24 cellular contexts compared by ENCODE assay signal in genomic region chr12:19750116-19750644, GRCh38.
"Had no signal": no experiment of that assay in that cellular context is flagged by ENCODE, and none has a peak within 500 bp of the region (broad histone marks: within the 10 kb centered on the region; RNA-seq: fewer than 3 reads in every experiment).

No MANE protein-coding gene starts in this region.

- H3K9me3 ChIP-seq: ovary had no signal

- H3K4me3 Mint-ChIP-seq: activated CD4-positive, alpha-beta memory T cell treated with anti-CD3 and anti-CD28 coated beads for 36 hours; activated CD4-positive, alpha-beta T cell treated with anti-CD3 and anti-CD28 coated beads, Interleukin-2, amount 10 ng/mL, durations not matched to agents 24 days and 14 days; activated naive CD4-positive, alpha-beta T cell treated with anti-CD3 and anti-CD28 coated beads, Interleukin-2, amount 10 ng/mL, durations not matched to agents 7 days and 5 days; activated naive CD8-positive, alpha-beta T cell treated with anti-CD3 and anti-CD28 coated beads, Interleukin-2, amount 10 ng/mL, durations not matched to agents 7 days and 5 days; activated T-cell treated with anti-CD3 and anti-CD28 coated beads, Interleukin-2, amount 50 U/mL, for 24 hours; mesothelial cell of epicardium; naive B cell had no signal

- H3K27me3 Mint-ChIP-seq: activated CD4-positive, alpha-beta memory T cell treated with anti-CD3 and anti-CD28 coated beads for 36 hours; activated naive CD4-positive, alpha-beta T cell treated with anti-CD3 and anti-CD28 coated beads, Interleukin-2, amount 10 ng/mL, durations not matched to agents 7 days and 5 days; activated naive CD8-positive, alpha-beta T cell treated with anti-CD3 and anti-CD28 coated beads, Interleukin-2, amount 10 ng/mL, durations not matched to agents 7 days and 5 days; activated T-cell treated with anti-CD3 and anti-CD28 coated beads, Interleukin-2, amount 50 U/mL, for 24 hours; naive B cell; progenitor cell of endocrine pancreas had no signal

- H3K4me1 Mint-ChIP-seq: activated CD4-positive, alpha-beta T cell treated with anti-CD3 and anti-CD28 coated beads, Interleukin-2, amount 10 ng/mL, durations not matched to agents 24 days and 14 days; activated naive CD4-positive, alpha-beta T cell treated with anti-CD3 and anti-CD28 coated beads, Interleukin-2, amount 10 ng/mL, durations not matched to agents 7 days and 5 days; activated naive CD8-positive, alpha-beta T cell treated with anti-CD3 and anti-CD28 coated beads, Interleukin-2, amount 10 ng/mL, durations not matched to agents 7 days and 5 days; naive B cell had no signal

- H3K4me1 ChIP-seq: tibial nerve had no signal

- ATAC-seq: left cardiac atrium had no signal

- H3K27ac ChIP-seq: epithelial cell of prostate, ovary, tibial nerve had no signal

- H3K36me3 Mint-ChIP-seq: activated CD4-positive, alpha-beta memory T cell treated with anti-CD3 and anti-CD28 coated beads for 36 hours; activated naive CD4-positive, alpha-beta T cell treated with anti-CD3 and anti-CD28 coated beads, Interleukin-2, amount 10 ng/mL, durations not matched to agents 7 days and 5 days; activated naive CD8-positive, alpha-beta T cell treated with anti-CD3 and anti-CD28 coated beads, Interleukin-2, amount 10 ng/mL, durations not matched to agents 7 days and 5 days; naive B cell had no signal

- H3K36me3 ChIP-seq: ovary, tibial nerve had no signal

- H3K27me3 ChIP-seq: ovary, tibial nerve had no signal

- DNase-seq: activated CD4-positive, alpha-beta memory T cell treated with anti-CD3 and anti-CD28 coated beads for 36 hours; activated CD4-positive, alpha-beta T cell treated with anti-CD3 and anti-CD28 coated beads, Interleukin-2, amount 10 ng/mL, durations not matched to agents 24 days and 14 days; activated CD4-positive, CD25-positive, alpha-beta regulatory T cell treated with anti-CD3 and anti-CD28 coated beads, Interleukin-2, amount 50 U/mL, for 72 hours; activated CD8-positive, alpha-beta memory T cell treated with anti-CD3 and anti-CD28 coated beads, Interleukin-2, amount 50 U/mL, for 48 hours; activated gamma-delta T cell; activated naive CD4-positive, alpha-beta T cell treated with anti-CD3 and anti-CD28 coated beads, Interleukin-2, amount 10 ng/mL, durations not matched to agents 7 days and 5 days; activated naive CD8-positive, alpha-beta T cell treated with anti-CD3 and anti-CD28 coated beads, Interleukin-2, amount 10 ng/mL, durations not matched to agents 7 days and 5 days; activated T-cell treated with anti-CD3 and anti-CD28 coated beads, Interleukin-2, amount 50 U/mL, for 24 hours; amniotic stem cell; dermis blood vessel endothelial cell; effector CD4-positive, alpha-beta T cell; islet precursor cell; left cardiac atrium; mammary epithelial cell; naive B cell; ovary; retina; stimulated activated CD4-positive, alpha-beta T cell treated with anti-CD3 and anti-CD28 coated beads, Interleukin-15, amount 100 ng/mL, for 24 hours; stimulated activated CD4-positive, alpha-beta T cell treated with anti-CD3 and anti-CD28 coated beads, Interleukin-2, amount 100 ng/mL, for 24 hours; stimulated activated naive CD4-positive, alpha-beta T cell treated with Interleukin-2 at 50 U/mL for 16 hours had no signal

- H3K27ac Mint-ChIP-seq: activated CD4-positive, alpha-beta memory T cell treated with anti-CD3 and anti-CD28 coated beads for 36 hours; activated CD4-positive, alpha-beta T cell treated with anti-CD3 and anti-CD28 coated beads, Interleukin-2, amount 10 ng/mL, durations not matched to agents 24 days and 14 days; activated naive CD4-positive, alpha-beta T cell treated with anti-CD3 and anti-CD28 coated beads, Interleukin-2, amount 10 ng/mL, durations not matched to agents 7 days and 5 days; activated naive CD8-positive, alpha-beta T cell treated with anti-CD3 and anti-CD28 coated beads, Interleukin-2, amount 10 ng/mL, durations not matched to agents 7 days and 5 days; activated T-cell treated with anti-CD3 and anti-CD28 coated beads, Interleukin-2, amount 50 U/mL, for 24 hours; mesothelial cell of epicardium; naive B cell; progenitor cell of endocrine pancreas had no signal

- H3K4me3 ChIP-seq: ovary, tibial nerve had no signal
